In genomic region chr13:87403748-87404432, GRCh38 we compare ENCODE assay signal across 22 cellular contexts.
DNase-seq lines count a peak whose midpoint lies in the region; ATAC-seq, FAIRE-seq and TF ChIP-seq lines count a peak whose summit lies in the region.
"Had no signal": no experiment of that assay in that cellular context is flagged by ENCODE, and none has a peak within 500 bp of the region (broad histone marks: within the 10 kb centered on the region; RNA-seq: fewer than 3 reads in every experiment).

No MANE protein-coding gene starts in this region.

- no peak overlapping the region for H3K9ac ChIP-seq in HepG2 (ENCODE audit: insufficient read depth, low read depth, low read length)
- no peak overlapping the region for H3K9ac ChIP-seq in neuronal stem cell (ENCODE audit: low read depth, low read length, poor library complexity)
- H3K9ac ChIP-seq: BLaER1 treated with 17β-estradiol and CSF1 and Interleukin-3, amounts not matched to agents 10 nM and 100 nM had no signal

- H2BK5ac ChIP-seq in neuronal stem cell (ENCODE audit: low read length): no peak overlapping the region

- no peak overlapping the region for H3K4ac ChIP-seq in neuronal stem cell (ENCODE audit: low read length)

- in situ Hi-C loops in HepG2 (cut with HindIII; ENCODE audit: extremely low pct_ligation_motif_present, low pct_unique_long_range_greater_than_20kb): no loop called here
- in situ Hi-C loops in gastrocnemius medialis (cut with MboI; ENCODE audit: low sequenced_read_pairs in 4 of 4): no loop called here

- H3K14ac ChIP-seq in neuronal stem cell (ENCODE audit: low read length): no peak overlapping the region

- H2BK12ac ChIP-seq in neuronal stem cell (ENCODE audit: low read length): no peak overlapping the region

- no peak overlapping the region for H2BK15ac ChIP-seq in neuronal stem cell (ENCODE audit: low read length)

- H2AFZ ChIP-seq in HepG2 (ENCODE audit: low read length): no peak overlapping the region
- peak overlapping the region; percentile 44 for H2AFZ ChIP-seq in neuronal stem cell (ENCODE audit: low read length)

- WGBS in right lobe of liver (ENCODE audit: insufficient coverage, low coverage, low lambda C conversion rate, missing lambda C conversion rate): 15% methylated on average over 4 of the region's 4 CpGs
- WGBS in HepG2 (ENCODE audit: low lambda C conversion rate): 0% methylated on average over 4 of the region's 4 CpGs
- WGBS in neuronal stem cell (ENCODE audit: extremely low coverage in 2 of 2, insufficient read length in 2 of 2, insufficient replicate concordance in 1 of 2), 2 donors: no CpG with 5 or more reads among the region's 4 CpGs

- no peak overlapping the region for H4K91ac ChIP-seq in neuronal stem cell (ENCODE audit: low read depth, low read length, poor library complexity)

- FAIRE-seq in HepG2 (lab: Jason Lieb, UNC): no peak
- FAIRE-seq: A549, D721Med, G401.6, GM12891, GM19239 had no signal

- H3K23ac ChIP-seq in neuronal stem cell (ENCODE audit: low read depth, low read length, poor library complexity): no peak overlapping the region

- ATAC-seq in right lobe of liver (peak in 3 of 4 donors; percentile 54 to 93 (median 82)), HepG2 (no peak), left lobe of liver (peak; percentile 90), gastrocnemius medialis (no peak)
- ATAC-seq: A549; CD8-positive, alpha-beta T cell had no signal

- TF ChIP-seq POLR2A in right lobe of liver (IDR thresholded peaks at IDR 0.05): no peak
- no peak for TF ChIP-seq POLR2A in HepG2 (IDR thresholded peaks at IDR 0.05; ENCODE audit: insufficient read depth in 1 of 2, low read depth in 2 of 2, low read length in 2 of 2)
- TF ChIP-seq POLR2A in gastrocnemius medialis (IDR thresholded peaks at IDR 0.05): no peak

- no peak overlapping the region for H3K27ac ChIP-seq in right lobe of liver
- no peak overlapping the region for H3K27ac ChIP-seq in HepG2 (ENCODE audit: extremely low read length, insufficient read depth, low read length)
- H3K27ac ChIP-seq in neuronal stem cell (replicated peaks; ENCODE audit: low read length): no peak overlapping the region
- H3K27ac ChIP-seq in gastrocnemius medialis: no peak overlapping the region
- H3K27ac ChIP-seq: 22Rv1; A549; BLaER1 treated with 17β-estradiol and CSF1 and Interleukin-3, amounts not matched to agents 10 nM and 100 nM; C4-2B had no signal

- no peak overlapping the region for H2AK5ac ChIP-seq in neuronal stem cell (ENCODE audit: low read depth, low read length)

- no peak overlapping the region for H3K18ac ChIP-seq in neuronal stem cell (ENCODE audit: low read length)

- no peaks in the 10 kb centered on the region for H3K36me3 ChIP-seq in right lobe of liver
- no peaks in the 10 kb centered on the region for H3K36me3 ChIP-seq in HepG2 (replicated peaks in 1 of 2; ENCODE audit: control insufficient read depth in 1 of 2, insufficient read depth in 2 of 2, low read length in 2 of 2)
- H3K36me3 ChIP-seq in neuronal stem cell (replicated peaks in 1 of 2; ENCODE audit: control insufficient read depth in 2 of 2, insufficient read depth in 2 of 2, low read length in 2 of 2): no peaks in the 10 kb centered on the region
- H3K36me3 ChIP-seq in gastrocnemius medialis: no peaks in the 10 kb centered on the region
- H3K36me3 ChIP-seq: BLaER1 treated with 17β-estradiol and CSF1 and Interleukin-3, amounts not matched to agents 10 nM and 100 nM had no signal

- TF ChIP-seq EP300 in HepG2 (IDR thresholded peaks at IDR 0.05; ENCODE audit: low read depth in 2 of 2, low read length in 2 of 2) (no peak), HepG2 (CRISPR knock-in tag; IDR thresholded peaks at IDR 0.05; ENCODE audit: borderline replicate concordance) (no peak)

- CTCF ChIA-PET in HepG2 (lab: Yijun Ruan, JAX; ENCODE audit: low intra/inter-chr PET ratio, low total read pairs): no interaction called here

- H4K8ac ChIP-seq in neuronal stem cell (ENCODE audit: low read depth, low read length): no peak overlapping the region

- no peak overlapping the region for H3K4me3 ChIP-seq in right lobe of liver
- H3K4me3 ChIP-seq in HepG2 (replicated peaks in 1 of 3; ENCODE audit: insufficient read depth in 1 of 3, low read depth in 2 of 3, low read length in 3 of 3): no peak overlapping the region
- no peak overlapping the region for H3K4me3 ChIP-seq in neuronal stem cell (ENCODE audit: low read length in 2 of 2)
- no peak overlapping the region for H3K4me3 ChIP-seq in gastrocnemius medialis
- H3K4me3 ChIP-seq: A549; BLaER1 treated with 17β-estradiol and CSF1 and Interleukin-3, amounts not matched to agents 10 nM and 100 nM had no signal

- H2BK120ac ChIP-seq in neuronal stem cell (ENCODE audit: low read depth, low read length): no peak overlapping the region

- H4K20me1 ChIP-seq in HepG2 (ENCODE audit: insufficient read depth, low read length): no peaks in the 10 kb centered on the region; the same call in 1 of the 2 replicates
- H4K20me1 ChIP-seq: BLaER1 treated with 17β-estradiol and CSF1 and Interleukin-3, amounts not matched to agents 10 nM and 100 nM had no signal

- no peaks in the 10 kb centered on the region for H3K4me1 ChIP-seq in right lobe of liver
- H3K4me1 ChIP-seq in HepG2 (ENCODE audit: insufficient read depth, low read length): no peaks in the 10 kb centered on the region
- H3K4me1 ChIP-seq in neuronal stem cell (ENCODE audit: control insufficient read depth in 2 of 2, insufficient read depth in 1 of 2, low read depth in 1 of 2, low read length in 2 of 2): no peaks in the 10 kb centered on the region
- H3K4me1 ChIP-seq in gastrocnemius medialis: no peaks in the 10 kb centered on the region
- H3K4me1 ChIP-seq: A549; BLaER1 treated with 17β-estradiol and CSF1 and Interleukin-3, amounts not matched to agents 10 nM and 100 nM; Caco-2 had no signal

- H3K4me2 ChIP-seq in HepG2 (ENCODE audit: low read depth, low read length): no peak overlapping the region
- H3K4me2 ChIP-seq in neuronal stem cell (ENCODE audit: insufficient read depth, low read length, poor library complexity, severe bottlenecking): no peak overlapping the region
- H3K4me2 ChIP-seq: A549; BLaER1 treated with 17β-estradiol and CSF1 and Interleukin-3, amounts not matched to agents 10 nM and 100 nM had no signal

- TF ChIP-seq RAD21 in HepG2 (CRISPR knock-in tag; IDR thresholded peaks at IDR 0.05): no peak

- BruUV-seq in HepG2 (replicated peaks; lab: Mats Ljungman, UMichigan): no TSS peak

- H3K79me1 ChIP-seq in neuronal stem cell (ENCODE audit: low read depth, low read length): no peaks in the 10 kb centered on the region

- H3K9me3 ChIP-seq in right lobe of liver (no peaks in the 10 kb centered on the region), HepG2 (ENCODE audit: low read length) (no peaks in the 10 kb centered on the region), neuronal stem cell (replicated peaks in 1 of 2; ENCODE audit: control insufficient read depth in 2 of 2, insufficient read depth in 1 of 2, low read depth in 1 of 2, low read length in 2 of 2) (no peaks in the 10 kb centered on the region), gastrocnemius medialis (no peaks in the 10 kb centered on the region)
- H3K9me3 ChIP-seq: A549; BLaER1 treated with 17β-estradiol and CSF1 and Interleukin-3, amounts not matched to agents 10 nM and 100 nM; Caco-2 had no signal

- no peak for DNase-seq in right lobe of liver
- no peak for DNase-seq in HepG2 (ENCODE audit: low spot score)
- DNase-seq in left lobe of liver (ENCODE audit: low spot score): no peak
- no peak for DNase-seq in neuronal stem cell (ENCODE audit: low spot score)
- DNase-seq in gastrocnemius medialis: no peak
- no peak for DNase-seq in GM20000 (ENCODE audit: low spot score)
- DNase-seq in cerebellar cortex (ENCODE audit: low spot score): no peak
- DNase-seq: AML-193; Caco-2; Calu3; CD4-positive, alpha-beta T cell; CD8-positive, alpha-beta T cell; DMS79 treated with DMSO at 0.1 percent for 48 hours; GF-D8 had no signal

- H3K27me3 ChIP-seq in right lobe of liver (no peaks in the 10 kb centered on the region), HepG2 (ENCODE audit: control insufficient read depth in 1 of 2, insufficient read depth in 2 of 2, low read length in 2 of 2) (no peaks in the 10 kb centered on the region), neuronal stem cell (ENCODE audit: control insufficient read depth in 3 of 3, insufficient read depth in 3 of 3, low read depth in 1 of 3, low read length in 3 of 3) (no peaks in the 10 kb centered on the region), gastrocnemius medialis (no peaks in the 10 kb centered on the region)
- H3K27me3 ChIP-seq: BLaER1 treated with 17β-estradiol and CSF1 and Interleukin-3, amounts not matched to agents 10 nM and 100 nM had no signal

- intact Hi-C loops in right lobe of liver (cut with DNase I) (no loop called here), HepG2 (cut with micrococcal nuclease; ENCODE audit: unreplicated experiment) (no loop called here), gastrocnemius medialis (cut with DNase I; ENCODE audit: low total_unique reads) (loop anchor here (2.0 kb wide), 1 partner anchor 51 kb away; no protein-coding TSS in a partner anchor)

- TF ChIP-seq CTCF in right lobe of liver (IDR thresholded peaks at IDR 0.05) (no peak), HepG2 (CRISPR knock-in tag; IDR thresholded peaks at IDR 0.05) (no peak), gastrocnemius medialis (IDR thresholded peaks at IDR 0.05 in 4 of 5, conservative IDR thresholded peaks at IDR 0.05 in 1 of 5) (no peak), GM20000 (IDR thresholded peaks at IDR 0.05; ENCODE audit: extremely low read depth, missing control alignments) (no peak)

- H3K79me2 ChIP-seq in HepG2 (ENCODE audit: insufficient read depth, low read length): no peaks in the 10 kb centered on the region

- POLR2A ChIA-PET in HepG2 (lab: Yijun Ruan, JAX): no interaction called here

TF ChIP-seq in HepG2, 621 proteins besides CTCF, POLR2A, EP300 and RAD21:
- TF ChIP-seq TBP (CRISPR knock-in tag; IDR thresholded peaks at IDR 0.05): no peak
- no peak for TF ChIP-seq HOXA3 (CRISPR knock-in tag; IDR thresholded peaks at IDR 0.05)
- TF ChIP-seq ZFAT (CRISPR knock-in tag; conservative IDR thresholded peaks at IDR 0.05): no peak
- no peak for TF ChIP-seq NFYC (CRISPR knock-in tag; IDR thresholded peaks at IDR 0.05)
TF ChIP-seq in HepG2: peak in this region for 0.

Comparison
In these comparisons a context has a peak if more than half of its experiments do, and no peak if none do; other contexts are left out.
1. ATAC-seq: peak in right lobe of liver (3 of 4) and left lobe of liver (single experiment); none in HepG2 (single experiment) and gastrocnemius medialis (0 of 2).